In the genomic region with DNA sequence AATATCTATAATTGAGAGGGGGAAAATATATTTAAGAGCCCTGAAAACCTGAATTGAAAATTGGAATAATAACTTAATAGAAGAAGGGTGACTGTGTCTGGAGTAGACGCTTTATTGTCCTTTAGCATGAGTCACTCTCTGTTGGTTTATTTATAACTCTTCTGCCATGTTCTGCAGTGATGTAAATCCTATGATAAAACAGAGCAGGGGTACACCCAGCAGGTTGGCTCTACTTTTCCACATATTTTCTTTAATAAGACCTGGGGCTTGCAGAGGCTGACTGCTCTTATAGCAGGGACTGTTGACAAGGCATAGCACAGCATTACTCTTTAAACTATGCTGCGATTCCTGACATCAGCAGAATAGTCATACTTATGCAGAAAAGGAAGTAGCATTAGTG, we compare ENCODE assay signal across 1 cellular context.
TF ChIP-seq lines count a peak whose summit lies in the region.

No MANE protein-coding gene starts in this region.

TF ChIP-seq in SK-N-SH, 30 proteins besides CTCF, POLR2A, EP300 and RAD21 (continued from another document):
- TF ChIP-seq, protein P1, sequence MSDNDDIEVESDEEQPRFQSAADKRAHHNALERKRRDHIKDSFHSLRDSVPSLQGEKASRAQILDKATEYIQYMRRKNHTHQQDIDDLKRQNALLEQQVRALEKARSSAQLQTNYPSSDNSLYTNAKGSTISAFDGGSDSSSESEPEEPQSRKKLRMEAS (IDR thresholded peaks at IDR 0.05; ENCODE audit: low read depth), result no peak
- TF ChIP-seq SMC3 (IDR thresholded peaks at IDR 0.05; ENCODE audit: low read depth, low read length) (no peak), GABPA (IDR thresholded peaks at IDR 0.05; ENCODE audit: low read depth) (no peak), MXI1 (IDR thresholded peaks at IDR 0.05; ENCODE audit: low read depth, low read length) (no peak), GATA2 (CRISPR knock-in tag; IDR thresholded peaks at IDR 0.05) (no peak), RCOR1 (IDR thresholded peaks at IDR 0.05; ENCODE audit: low read length) (no peak), FOXM1 (IDR thresholded peaks at IDR 0.05; ENCODE audit: low read depth) (no peak), TCF12 (IDR thresholded peaks at IDR 0.05) (0 out of 2 replicates have a peak, but pooled peaks have one; percentile 21), MEF2A (IDR thresholded peaks at IDR 0.05; ENCODE audit: borderline replicate concordance, low read depth) (peak; percentile 58; the same call in 1 of the 2 replicates), EZH2phosphoT487 (IDR thresholded peaks at IDR 0.05; ENCODE audit: borderline replicate concordance, low read depth) (no peak), RXRA (IDR thresholded peaks at IDR 0.05; ENCODE audit: borderline replicate concordance, low read depth) (no peak)
- TF ChIP-seq, protein P2, sequence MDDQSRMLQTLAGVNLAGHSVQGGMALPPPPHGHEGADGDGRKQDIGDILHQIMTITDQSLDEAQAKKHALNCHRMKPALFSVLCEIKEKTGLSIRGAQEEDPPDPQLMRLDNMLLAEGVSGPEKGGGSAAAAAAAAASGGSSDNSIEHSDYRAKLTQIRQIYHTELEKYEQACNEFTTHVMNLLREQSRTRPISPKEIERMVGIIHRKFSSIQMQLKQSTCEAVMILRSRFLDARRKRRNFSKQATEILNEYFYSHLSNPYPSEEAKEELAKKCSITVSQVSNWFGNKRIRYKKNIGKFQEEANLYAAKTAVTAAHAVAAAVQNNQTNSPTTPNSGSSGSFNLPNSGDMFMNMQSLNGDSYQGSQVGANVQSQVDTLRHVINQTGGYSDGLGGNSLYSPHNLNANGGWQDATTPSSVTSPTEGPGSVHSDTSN (IDR thresholded peaks at IDR 0.05), result 0 out of 2 replicates have a peak, but pooled peaks have one; percentile 5
- TF ChIP-seq, protein P3, sequence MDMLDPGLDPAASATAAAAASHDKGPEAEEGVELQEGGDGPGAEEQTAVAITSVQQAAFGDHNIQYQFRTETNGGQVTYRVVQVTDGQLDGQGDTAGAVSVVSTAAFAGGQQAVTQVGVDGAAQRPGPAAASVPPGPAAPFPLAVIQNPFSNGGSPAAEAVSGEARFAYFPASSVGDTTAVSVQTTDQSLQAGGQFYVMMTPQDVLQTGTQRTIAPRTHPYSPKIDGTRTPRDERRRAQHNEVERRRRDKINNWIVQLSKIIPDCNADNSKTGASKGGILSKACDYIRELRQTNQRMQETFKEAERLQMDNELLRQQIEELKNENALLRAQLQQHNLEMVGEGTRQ (IDR thresholded peaks at IDR 0.05; ENCODE audit: borderline replicate concordance, low read depth, low read length), result no peak
